Comparison of ENCODE assay signal across 1 cellular context in genomic region chr9:132788378-132788777, GRCh38.
TF ChIP-seq lines count a peak whose summit lies in the region.

No MANE protein-coding gene starts in this region.

TF ChIP-seq in GM12878, 131 proteins besides CTCF, POLR2A, EP300 and RAD21 (continued from another document):
- TF ChIP-seq CUX1 (IDR thresholded peaks at IDR 0.05; ENCODE audit: insufficient replicate concordance, low read depth, low read length) (no peak), GABPA (IDR thresholded peaks at IDR 0.05; ENCODE audit: low read depth) (no peak), MYC (IDR thresholded peaks at IDR 0.05; ENCODE audit: insufficient read depth, insufficient read length, insufficient replicate concordance, low read length, severe bottlenecking) (no peak), CBFB (IDR thresholded peaks at IDR 0.05; ENCODE audit: low read depth) (no peak), CHD1 (IDR thresholded peaks at IDR 0.05; ENCODE audit: low read depth, low read length) (no peak), YY1 (IDR thresholded peaks at IDR 0.05; ENCODE audit: low read depth, low read length) (no peak), KDM1A (IDR thresholded peaks at IDR 0.05; ENCODE audit: borderline replicate concordance) (no peak), STAT1 (conservative IDR thresholded peaks at IDR 0.05) (no peak), ZNF592 (IDR thresholded peaks at IDR 0.05) (no peak)
TF ChIP-seq in GM12878: peak in this region for 0.
